Comparison of ENCODE assay signal across 8 cellular contexts in genomic region chr10:31759124-31759798, GRCh38.
A peak's percentile ranks its signal among the peaks of the same experiment; 100 is the strongest.
DNase-seq lines count a peak whose midpoint lies in the region; ATAC-seq, FAIRE-seq and TF ChIP-seq lines count a peak whose summit lies in the region.

No MANE protein-coding gene starts in this region.

- intact Hi-C loops in activated T-helper 1 cell treated with anti-CD3 and anti-CD28 coated beads, Interleukin-12 subunit alpha, Interleukin-12 subunit beta, Interleukin-2, Interleukin-4 antibody, amounts not matched to agents 30 ng/mL and 10 ng/mL and 1 ng/mL, durations not matched to agents 14 hours and 24 hours and 36 hours (cut with micrococcal nuclease), result no loop called here
- intact Hi-C loops in tibial artery (cut with DNase I; ENCODE audit: low total_unique reads), result loop anchor here (2.0 to 5.0 kb wide), 3 partner anchors 62 to 156 kb away; no protein-coding TSS in a partner anchor

- no peaks in the 10 kb centered on the region for H3K27me3 ChIP-seq in tibial artery

- H3K36me3 Mint-ChIP-seq in activated T-helper 1 cell treated with anti-CD3 and anti-CD28 coated beads, Interleukin-12 subunit alpha, Interleukin-12 subunit beta, Interleukin-2, Interleukin-4 antibody, amounts not matched to agents 30 ng/mL and 10 ng/mL and 1 ng/mL, durations not matched to agents 14 hours and 24 hours and 36 hours (ENCODE audit: low read depth), result no peaks in the 10 kb centered on the region

- peaks cover 5% of the 10 kb centered on the region for H3K27me3 Mint-ChIP-seq in activated T-helper 1 cell treated with anti-CD3 and anti-CD28 coated beads, Interleukin-12 subunit alpha, Interleukin-12 subunit beta, Interleukin-2, Interleukin-4 antibody, amounts not matched to agents 30 ng/mL and 10 ng/mL and 1 ng/mL, durations not matched to agents 14 hours and 24 hours and 36 hours (ENCODE audit: insufficient read depth)

- no peak for ATAC-seq in HG02852 (IDR thresholded peaks at IDR 0.05; ENCODE audit: unreplicated experiment)

- peak overlapping the region; percentile 90 for H3K4me3 Mint-ChIP-seq in activated T-helper 1 cell treated with anti-CD3 and anti-CD28 coated beads, Interleukin-12 subunit alpha, Interleukin-12 subunit beta, Interleukin-2, Interleukin-4 antibody, amounts not matched to agents 30 ng/mL and 10 ng/mL and 1 ng/mL, durations not matched to agents 14 hours and 24 hours and 36 hours

- peak overlapping the region; percentile 99 for H3K27ac Mint-ChIP-seq in activated T-helper 1 cell treated with anti-CD3 and anti-CD28 coated beads, Interleukin-12 subunit alpha, Interleukin-12 subunit beta, Interleukin-2, Interleukin-4 antibody, amounts not matched to agents 30 ng/mL and 10 ng/mL and 1 ng/mL, durations not matched to agents 14 hours and 24 hours and 36 hours

- H3K4me1 ChIP-seq in tibial artery, result peaks cover 0 to 40% (median 18%) of the 10 kb centered on the region in 4 donors

- no peaks in the 10 kb centered on the region for H3K9me3 ChIP-seq in tibial artery

- H3K9me3 Mint-ChIP-seq in activated T-helper 1 cell treated with anti-CD3 and anti-CD28 coated beads, Interleukin-12 subunit alpha, Interleukin-12 subunit beta, Interleukin-2, Interleukin-4 antibody, amounts not matched to agents 30 ng/mL and 10 ng/mL and 1 ng/mL, durations not matched to agents 14 hours and 24 hours and 36 hours, result no peaks in the 10 kb centered on the region

- peak overlapping the region; percentile 95 to 97 for H3K27ac ChIP-seq in tibial artery

- FAIRE-seq in GM12892 (lab: Jason Lieb, UNC) (peak; percentile 73), D721Med (lab: Jason Lieb, UNC) (no peak)

- peaks cover 28% of the 10 kb centered on the region for H3K4me1 Mint-ChIP-seq in activated T-helper 1 cell treated with anti-CD3 and anti-CD28 coated beads, Interleukin-12 subunit alpha, Interleukin-12 subunit beta, Interleukin-2, Interleukin-4 antibody, amounts not matched to agents 30 ng/mL and 10 ng/mL and 1 ng/mL, durations not matched to agents 14 hours and 24 hours and 36 hours (ENCODE audit: low read depth)

- H3K4me3 ChIP-seq in fibroblast of the aortic adventitia (ENCODE audit: low read depth, low read length) (peak overlapping the region; percentile 89), tibial artery (peak overlapping the region; percentile 77 to 97)

- DNase-seq in GM12892 (ENCODE audit: insufficient read length) (peak; percentile 42), NCI-H69 (lab: John Stamatoyannopoulos, UW) (peak; percentile 92), fibroblast of the aortic adventitia (ENCODE audit: low read depth) (peak; percentile 65), occipital lobe (lab: John Stamatoyannopoulos, UW) (peak; percentile 16), tibial artery (peak; percentile 81 to 84), D721Med (ENCODE audit: insufficient read length, low spot score) (no peak)
- DNase-seq in activated T-helper 1 cell treated with anti-CD3 and anti-CD28 coated beads, Interleukin-12 subunit alpha, Interleukin-12 subunit beta, Interleukin-2, Interleukin-4 antibody, amounts not matched to agents 30 ng/mL and 10 ng/mL and 1 ng/mL, durations not matched to agents 14 hours and 24 hours and 36 hours (ENCODE audit: low spot score), result peak; percentile 21

- TF ChIP-seq POLR2A in GM12892 (IDR thresholded peaks at IDR 0.05; ENCODE audit: low read depth, low read length), result no peak

- no peaks in the 10 kb centered on the region for H3K36me3 ChIP-seq in tibial artery

- TF ChIP-seq CTCF in fibroblast of the aortic adventitia (IDR thresholded peaks at IDR 0.05; ENCODE audit: insufficient read depth, low read length) (no peak), tibial artery (IDR thresholded peaks at IDR 0.05) (no peak), D721Med (IDR thresholded peaks at IDR 0.05; ENCODE audit: insufficient read depth, missing control alignments) (no peak)
